Comparison of ENCODE assay signal across 10 cellular contexts in genomic region chr10:93379366-93380042, GRCh38.
DNase-seq lines count a peak whose midpoint lies in the region; FAIRE-seq and TF ChIP-seq lines count a peak whose summit lies in the region.
"Had no signal": no experiment of that assay in that cellular context is flagged by ENCODE, and none has a peak within 500 bp of the region (broad histone marks: within the 10 kb centered on the region; RNA-seq: fewer than 3 reads in every experiment).

No MANE protein-coding gene starts in this region.

- H3K27me3 ChIP-seq in Caco-2 (replicated peaks; ENCODE audit: control insufficient read depth, insufficient read depth, low read length): no peaks in the 10 kb centered on the region
- H3K27me3 ChIP-seq in skeletal muscle tissue (ENCODE audit: control insufficient read depth in 3 of 3, insufficient read depth in 3 of 3, low read length in 3 of 3): no peaks in the 10 kb centered on the region
- H3K27me3 ChIP-seq: body of pancreas had no signal

- H3K4me1 Mint-ChIP-seq in Caco-2 (ENCODE audit: low read depth, unreplicated experiment): peaks cover 27% of the 10 kb centered on the region

- H3K27me3 Mint-ChIP-seq in Caco-2 (ENCODE audit: insufficient read depth, unreplicated experiment): no peaks in the 10 kb centered on the region
- H3K27me3 Mint-ChIP-seq: type B pancreatic cell had no signal

- 0 out of 2 replicates have a peak, but pooled peaks cover 13% of the 10 kb centered on the region for H3K4me1 ChIP-seq in Caco-2
- H3K4me1 ChIP-seq in skeletal muscle tissue (ENCODE audit: control insufficient read depth in 3 of 3, insufficient read depth in 3 of 3, low read length in 3 of 3): peaks cover 3 to 6% (median 5%) of the 10 kb centered on the region in 3 donors
- H3K4me1 ChIP-seq: body of pancreas had no signal

- H3K9me3 ChIP-seq in Caco-2 (no peaks in the 10 kb centered on the region), skeletal muscle tissue (ENCODE audit: control insufficient read depth in 3 of 3, low read length in 3 of 3) (no peaks in the 10 kb centered on the region)
- H3K9me3 ChIP-seq: body of pancreas had no signal

- no peak for TF ChIP-seq CTCF in Caco-2 (IDR thresholded peaks at IDR 0.05; ENCODE audit: insufficient read depth in 1 of 2, low read depth in 1 of 2, low read length in 1 of 2, severe bottlenecking in 1 of 2, unreplicated experiment in 1 of 2)

- POLR2A ChIA-PET in Caco-2 (lab: Charles Lee): no interaction called here

- CTCF ChIA-PET in Caco-2 (lab: Charles Lee): interaction anchor here (1.3 kb wide), 1 partner anchor 102 kb away, joined by 3 read pairs; the partner anchor contains the start of gene MYOF

- peaks cover 62% of the 10 kb centered on the region for H3K36me3 Mint-ChIP-seq in Caco-2 (ENCODE audit: insufficient read depth, unreplicated experiment)

- no peaks in the 10 kb centered on the region; the same call in 1 of the 2 replicates for H3K36me3 ChIP-seq in Caco-2 (ENCODE audit: control insufficient read depth, insufficient read depth, low read length)
- peaks cover 0 to 23% (median 2%) of the 10 kb centered on the region in 3 donors for H3K36me3 ChIP-seq in skeletal muscle tissue (ENCODE audit: control insufficient read depth in 3 of 3, insufficient read depth in 3 of 3, low read length in 3 of 3)

- no peak overlapping the region for H3K4me3 Mint-ChIP-seq in Caco-2 (ENCODE audit: unreplicated experiment)
- H3K4me3 Mint-ChIP-seq: type B pancreatic cell had no signal

- DNase-seq in Caco-2 (no peak), RCC 7860 (ENCODE audit: low spot score) (peak; percentile 69), brain pericyte (ENCODE audit: low read depth, low spot score) (peak; percentile 51), NCI-H2107 (lab: John Stamatoyannopoulos, UW) (no peak), NCI-H2171 (lab: John Stamatoyannopoulos, UW) (no peak), kidney glomerular epithelial cell (lab: John Stamatoyannopoulos, UW) (no peak), GDM1 (lab: John Stamatoyannopoulos, UW) (no peak)

- FAIRE-seq in RCC 7860 (lab: Jason Lieb, UNC): no peak

- BruUV-seq in Caco-2 (replicated peaks; lab: Mats Ljungman, UMichigan): no TSS peak

- intact Hi-C loops in Caco-2 (cut with micrococcal nuclease; ENCODE audit: unreplicated experiment): no loop called here

- no peak overlapping the region for H3K9ac ChIP-seq in skeletal muscle tissue (ENCODE audit: low read depth in 1 of 3, low read length in 3 of 3)

- H3K4me3 ChIP-seq in Caco-2 (ENCODE audit: low read depth, low read length) (no peak overlapping the region), skeletal muscle tissue (ENCODE audit: low read length in 3 of 3) (no peak overlapping the region)
- H3K4me3 ChIP-seq: body of pancreas had no signal

- no peaks in the 10 kb centered on the region for H3K9me3 Mint-ChIP-seq in Caco-2 (ENCODE audit: unreplicated experiment)
- H3K9me3 Mint-ChIP-seq: type B pancreatic cell had no signal

- H3K27ac Mint-ChIP-seq in Caco-2 (ENCODE audit: unreplicated experiment): peak overlapping the region; percentile 19
- H3K27ac Mint-ChIP-seq: type B pancreatic cell had no signal

- H3K27ac ChIP-seq in skeletal muscle tissue (ENCODE audit: low read depth, low read length): peak overlapping the region; percentile 23
- H3K27ac ChIP-seq: body of pancreas had no signal

Comparison
In these comparisons a context has a peak if more than half of its experiments do, and no peak if none do; other contexts are left out.
1. DNase-seq: peak in RCC 7860 (single experiment) and brain pericyte (single experiment); none in Caco-2 (0 of 2), NCI-H2107 (single experiment), NCI-H2171 (single experiment), kidney glomerular epithelial cell (single experiment) and GDM1 (single experiment).